Comparison of ENCODE assay signal across 31 cellular contexts in genomic region chr15:40016224-40016865, GRCh38. TPM values are rescaled to one million over a fixed set of nuclear protein-coding genes. Genes with fewer than 3 reads are reported as not detected.
A peak's percentile ranks its signal among the peaks of the same experiment; 100 is the strongest.
DNase-seq lines count a peak whose midpoint lies in the region; ATAC-seq, FAIRE-seq and TF ChIP-seq lines count a peak whose summit lies in the region.
"Had no signal": no experiment of that assay in that cellular context is flagged by ENCODE, and none has a peak within 500 bp of the region (broad histone marks: within the 10 kb centered on the region; RNA-seq: fewer than 3 reads in every experiment).

No MANE protein-coding gene starts in this region.

- intact Hi-C loops in posterior cingulate gyrus (cut with DNase I), result no loop called here
- intact Hi-C loops in activated CD8-positive, alpha-beta T cell treated with anti-CD3 and anti-CD28 coated beads for 36 hours (cut with micrococcal nuclease), result no loop called here

- peaks cover 76% of the 10 kb centered on the region for H3K36me3 ChIP-seq in astrocyte (ENCODE audit: insufficient read depth, low read length)

- H3K27ac Mint-ChIP-seq in astrocyte (ENCODE audit: unreplicated experiment), result no peak overlapping the region
- H3K27ac Mint-ChIP-seq in activated CD8-positive, alpha-beta T cell treated with anti-CD3 and anti-CD28 coated beads for 36 hours, result no peak overlapping the region
- H3K27ac Mint-ChIP-seq: nephron had no signal

- H3K4me3 Mint-ChIP-seq in astrocyte (ENCODE audit: unreplicated experiment), result no peak overlapping the region
- H3K4me3 Mint-ChIP-seq in activated CD8-positive, alpha-beta T cell treated with anti-CD3 and anti-CD28 coated beads for 36 hours, result no peak overlapping the region
- H3K4me3 Mint-ChIP-seq: nephron had no signal

- H4K20me1 ChIP-seq in astrocyte (ENCODE audit: insufficient read depth, low read length), result peaks cover 2% of the 10 kb centered on the region

- H3K36me3 Mint-ChIP-seq in astrocyte (ENCODE audit: low read depth, unreplicated experiment), result peaks cover 60% of the 10 kb centered on the region
- H3K36me3 Mint-ChIP-seq in activated CD8-positive, alpha-beta T cell treated with anti-CD3 and anti-CD28 coated beads for 36 hours (ENCODE audit: low read depth), result peaks cover 46% of the 10 kb centered on the region

- H3K9ac ChIP-seq in astrocyte (ENCODE audit: low read length), result no peak overlapping the region

- CTCF ChIA-PET in activated CD8-positive, alpha-beta T cell treated with anti-CD3 and anti-CD28 coated beads for 36 hours (lab: Charles Lee), result interaction anchor here (0.9 to 1.7 kb wide), 2 partner anchors 201 to 258 kb away, joined by 3 to 4 read pairs; no protein-coding TSS in a partner anchor

- DNase-seq in GM03348 (ENCODE audit: low spot score), result peak; percentile 41
- peak; percentile 53 for DNase-seq in astrocyte (ENCODE audit: low read depth)
- DNase-seq in foreskin fibroblast, result peak; percentile 48 to 52
- no peak for DNase-seq in posterior cingulate gyrus
- DNase-seq in activated CD8-positive, alpha-beta T cell treated with anti-CD3 and anti-CD28 coated beads for 36 hours, result no peak
- DNase-seq: activated CD4-positive, alpha-beta T cell treated with anti-CD3 and anti-CD28 coated beads, Interleukin-2, amount 50 U/mL, for 4 hours; activated CD4-positive, CD25-positive, alpha-beta regulatory T cell; activated naive CD4-positive, alpha-beta T cell treated with Interleukin-2 at 50 U/mL for 16 hours; amygdala; C1 segment of cervical spinal cord; Caco-2; effector memory CD4-positive, alpha-beta T cell; erythroblast; Kasumi-1; kidney; NCI-H1092 treated with DMSO at 0.1 percent for 48 hours; NCI-H187; NCI-H2227 treated with DMSO at 0.1 percent for 48 hours; spleen; stimulated activated CD4-positive, alpha-beta T cell treated with anti-CD3 and anti-CD28 coated beads, Interleukin-2, amount 100 ng/mL, for 48 hours; T-helper 1 cell; transverse colon had no signal

- peak overlapping the region; percentile 25; the same call in 1 of the 2 replicates for H3K27ac ChIP-seq in 22Rv1
- no peak overlapping the region for H3K27ac ChIP-seq in astrocyte (ENCODE audit: low read depth, low read length)
- H3K27ac ChIP-seq: cardiac muscle cell, coronary artery, right atrium auricular region, SJSA1, spleen, transverse colon had no signal

- POLR2A ChIA-PET in activated CD8-positive, alpha-beta T cell treated with anti-CD3 and anti-CD28 coated beads for 36 hours (lab: Charles Lee), result no interaction called here

- H3K4me1 ChIP-seq in astrocyte (ENCODE audit: insufficient read depth, low read length), result no peaks in the 10 kb centered on the region
- H3K4me1 ChIP-seq: Caco-2, right atrium auricular region, SJSA1, spleen, transverse colon had no signal

- H3K9me3 Mint-ChIP-seq in astrocyte (ENCODE audit: unreplicated experiment), result peaks cover 26% of the 10 kb centered on the region
- H3K9me3 Mint-ChIP-seq in activated CD8-positive, alpha-beta T cell treated with anti-CD3 and anti-CD28 coated beads for 36 hours, result peaks cover 18% of the 10 kb centered on the region

- no peak overlapping the region for H3K4me2 ChIP-seq in astrocyte (ENCODE audit: low read length)

- H3K27me3 Mint-ChIP-seq in astrocyte (ENCODE audit: low read depth, unreplicated experiment), result no peaks in the 10 kb centered on the region
- no peaks in the 10 kb centered on the region for H3K27me3 Mint-ChIP-seq in activated CD8-positive, alpha-beta T cell treated with anti-CD3 and anti-CD28 coated beads for 36 hours

- peaks cover 7% of the 10 kb centered on the region for H3K9me3 ChIP-seq in astrocyte (ENCODE audit: insufficient read depth, low read depth, low read length)

- no peak for TF ChIP-seq CTCF in 22Rv1 (IDR thresholded peaks at IDR 0.05)
- no peak for TF ChIP-seq CTCF in astrocyte (IDR thresholded peaks at IDR 0.05; ENCODE audit: insufficient read depth, low read depth, low read length)
- TF ChIP-seq CTCF in foreskin fibroblast (IDR thresholded peaks at IDR 0.05; ENCODE audit: low read depth, low read length), result no peak
- TF ChIP-seq CTCF in activated CD8-positive, alpha-beta T cell treated with anti-CD3 and anti-CD28 coated beads for 36 hours (IDR thresholded peaks at IDR 0.05), result no peak

- no peaks in the 10 kb centered on the region for H3K4me1 Mint-ChIP-seq in astrocyte (ENCODE audit: low read depth, unreplicated experiment)
- no peaks in the 10 kb centered on the region for H3K4me1 Mint-ChIP-seq in activated CD8-positive, alpha-beta T cell treated with anti-CD3 and anti-CD28 coated beads for 36 hours (ENCODE audit: low read depth)
- H3K4me1 Mint-ChIP-seq: nephron had no signal

- no peak overlapping the region for H2AFZ ChIP-seq in astrocyte (ENCODE audit: low read depth, low read length)

- no peak overlapping the region for H3K4me3 ChIP-seq in astrocyte (ENCODE audit: insufficient read depth, low read depth, low read length)
- no peak overlapping the region for H3K4me3 ChIP-seq in foreskin fibroblast (ENCODE audit: low read depth in 1 of 2, low read length in 2 of 2)
- H3K4me3 ChIP-seq: cardiac muscle cell, coronary artery, right atrium auricular region, SJSA1, spleen, transverse colon had no signal

- H3K79me2 ChIP-seq in astrocyte (ENCODE audit: insufficient read depth, low read length), result no peaks in the 10 kb centered on the region

- H3K27me3 ChIP-seq in astrocyte (ENCODE audit: insufficient read depth, low read length), result no peaks in the 10 kb centered on the region
- H3K27me3 ChIP-seq: cardiac muscle cell, right atrium auricular region, SJSA1, spleen, transverse colon had no signal

- FAIRE-seq in astrocyte (lab: Jason Lieb, UNC), result no peak
- FAIRE-seq: H1, kidney had no signal

- no peak for ATAC-seq in HG03439 (IDR thresholded peaks at IDR 0.05; ENCODE audit: unreplicated experiment)
- ATAC-seq in activated CD8-positive, alpha-beta T cell treated with anti-CD3 and anti-CD28 coated beads for 36 hours, result no peak
- no peak for ATAC-seq in GM21737 (IDR thresholded peaks at IDR 0.05; ENCODE audit: unreplicated experiment)

RNA-seq across cellular contexts. Expression of gene SRP14, which starts 22.6 kb away (rescaled TPM):
- total RNA-seq in astrocyte, result 279 and 320 TPM in 2 replicates
- 100 to 1,000 TPM; 147 to 152 TPM for total RNA-seq in activated CD8-positive, alpha-beta T cell treated with anti-CD3 and anti-CD28 coated beads for 36 hours

Comparison
In these comparisons a context has a peak if more than half of its experiments do, and no peak if none do; other contexts are left out.
1. DNase-seq: peak in GM03348 (single experiment), astrocyte (single experiment) and foreskin fibroblast (2 of 2); none in posterior cingulate gyrus (0 of 10) and activated CD8-positive, alpha-beta T cell treated with anti-CD3 and anti-CD28 coated beads for 36 hours (single experiment).